Comparison of ENCODE assay signal across 9 cellular contexts in genomic region chr20:19977373-19977770, GRCh38. TPM values are rescaled to one million over a fixed set of nuclear protein-coding genes. Genes with fewer than 3 reads are reported as not detected.
DNase-seq lines count a peak whose midpoint lies in the region; ATAC-seq and TF ChIP-seq lines count a peak whose summit lies in the region.
"Had no signal": no experiment of that assay in that cellular context is flagged by ENCODE, and none has a peak within 500 bp of the region (broad histone marks: within the 10 kb centered on the region; RNA-seq: fewer than 3 reads in every experiment).

No MANE protein-coding gene starts in this region.

- DNase-seq in BE2C (no peak), fibroblast of peridontal ligament (ENCODE audit: extremely low read depth) (peak; percentile 24), SKM-1 (lab: John Stamatoyannopoulos, UW; ENCODE audit: unreplicated experiment) (no peak)
- no peak for DNase-seq in activated naive CD4-positive, alpha-beta T cell treated with anti-CD3 and anti-CD28 coated beads, Interleukin-2, amount 10 ng/mL, durations not matched to agents 7 days and 5 days

- no peak overlapping the region for H3K4me3 Mint-ChIP-seq in activated naive CD4-positive, alpha-beta T cell treated with anti-CD3 and anti-CD28 coated beads, Interleukin-2, amount 10 ng/mL, durations not matched to agents 7 days and 5 days
- H3K4me3 Mint-ChIP-seq: natural killer cell treated with Interleukin-12 subunit alpha and Interleukin-12 subunit beta and Interleukin-15 and Interleukin-18, amount 100 ng/mL, for 72 hours had no signal

- H3K4me3 ChIP-seq in BE2C (ENCODE audit: low read depth, low read length) (peak overlapping the region; percentile 70), rectal smooth muscle tissue (ENCODE audit: low read length) (peak overlapping the region; percentile 43)

- peaks cover 10% of the 10 kb centered on the region for H3K4me1 Mint-ChIP-seq in activated naive CD4-positive, alpha-beta T cell treated with anti-CD3 and anti-CD28 coated beads, Interleukin-2, amount 10 ng/mL, durations not matched to agents 7 days and 5 days

- H3K36me3 ChIP-seq in BE2C (no peaks in the 10 kb centered on the region), rectal smooth muscle tissue (ENCODE audit: control insufficient read depth, insufficient read depth, low read length) (peaks cover 2% of the 10 kb centered on the region)

- no peaks in the 10 kb centered on the region for H3K9me3 ChIP-seq in BE2C

- H3K27ac Mint-ChIP-seq in activated naive CD4-positive, alpha-beta T cell treated with anti-CD3 and anti-CD28 coated beads, Interleukin-2, amount 10 ng/mL, durations not matched to agents 7 days and 5 days, result no peak overlapping the region
- H3K27ac Mint-ChIP-seq: natural killer cell treated with Interleukin-12 subunit alpha and Interleukin-12 subunit beta and Interleukin-15 and Interleukin-18, amount 100 ng/mL, for 72 hours had no signal

- CTCF ChIA-PET in activated naive CD4-positive, alpha-beta T cell treated with anti-CD3 and anti-CD28 coated beads, Interleukin-2, amount 10 ng/mL, durations not matched to agents 7 days and 5 days (lab: Charles Lee), result interaction anchor here (0.6 to 0.9 kb wide), 2 partner anchors 26 to 192 kb away, joined by 3 read pairs; no protein-coding TSS in a partner anchor

- peaks cover 14% of the 10 kb centered on the region for H3K27me3 Mint-ChIP-seq in activated naive CD4-positive, alpha-beta T cell treated with anti-CD3 and anti-CD28 coated beads, Interleukin-2, amount 10 ng/mL, durations not matched to agents 7 days and 5 days

- H3K4me1 ChIP-seq in BE2C, result no peaks in the 10 kb centered on the region
- H3K4me1 ChIP-seq in rectal smooth muscle tissue (ENCODE audit: control insufficient read depth, insufficient read depth, low read length), result peaks cover 27% of the 10 kb centered on the region

- H3K36me3 Mint-ChIP-seq in activated naive CD4-positive, alpha-beta T cell treated with anti-CD3 and anti-CD28 coated beads, Interleukin-2, amount 10 ng/mL, durations not matched to agents 7 days and 5 days, result no peaks in the 10 kb centered on the region
- H3K36me3 Mint-ChIP-seq: natural killer cell treated with Interleukin-12 subunit alpha and Interleukin-12 subunit beta and Interleukin-15 and Interleukin-18, amount 100 ng/mL, for 72 hours had no signal

- H3K27me3 ChIP-seq in BE2C, result no peaks in the 10 kb centered on the region
- no peaks in the 10 kb centered on the region for H3K27me3 ChIP-seq in rectal smooth muscle tissue (ENCODE audit: control insufficient read depth, insufficient read depth, low read length)

- peak overlapping the region; percentile 80 for H3K27ac ChIP-seq in rectal smooth muscle tissue (ENCODE audit: low read depth, low read length)

- ATAC-seq in SK-N-SH treated with all-trans-retinoic acid at 6 μM for 48 hours, result peak; percentile 5; the same call in 2 of the 3 replicates
- ATAC-seq in GM19463 (IDR thresholded peaks at IDR 0.05; ENCODE audit: unreplicated experiment), result no peak
- no peak for ATAC-seq in HG03039 (IDR thresholded peaks at IDR 0.05; ENCODE audit: unreplicated experiment)
- ATAC-seq: natural killer cell treated with Interleukin-12 subunit alpha and Interleukin-12 subunit beta and Interleukin-15 and Interleukin-18, amount 100 ng/mL, for 72 hours had no signal

- H3K9ac ChIP-seq in rectal smooth muscle tissue (ENCODE audit: low read length), result no peak overlapping the region

- H3K9me3 Mint-ChIP-seq in activated naive CD4-positive, alpha-beta T cell treated with anti-CD3 and anti-CD28 coated beads, Interleukin-2, amount 10 ng/mL, durations not matched to agents 7 days and 5 days, result no peaks in the 10 kb centered on the region
- H3K9me3 Mint-ChIP-seq: natural killer cell treated with Interleukin-12 subunit alpha and Interleukin-12 subunit beta and Interleukin-15 and Interleukin-18, amount 100 ng/mL, for 72 hours had no signal

- TF ChIP-seq CTCF in BE2C (IDR thresholded peaks at IDR 0.05; ENCODE audit: low read depth, low read length), result no peak

TF ChIP-seq in SK-N-SH treated with all-trans-retinoic acid at 6 μM for 48 hours, 23 proteins besides CTCF, POLR2A, EP300 and RAD21:
- TF ChIP-seq ZNF8 (CRISPR knock-in tag; IDR thresholded peaks at IDR 0.05) (no peak), TSHZ2 (CRISPR knock-in tag; IDR thresholded peaks at IDR 0.05) (no peak), OSR1 (CRISPR knock-in tag; IDR thresholded peaks at IDR 0.05) (no peak), CSRNP3 (CRISPR knock-in tag; IDR thresholded peaks at IDR 0.05) (no peak), CSDC2 (CRISPR knock-in tag; IDR thresholded peaks at IDR 0.05) (no peak), ZNF70 (CRISPR knock-in tag; IDR thresholded peaks at IDR 0.05) (no peak), ZC3H10 (CRISPR knock-in tag; IDR thresholded peaks at IDR 0.05) (no peak), TOX (CRISPR knock-in tag; IDR thresholded peaks at IDR 0.05; ENCODE audit: borderline replicate concordance) (no peak), RARB (CRISPR knock-in tag; IDR thresholded peaks at IDR 0.05) (no peak), SNAI2 (CRISPR knock-in tag; IDR thresholded peaks at IDR 0.05) (no peak), CREB5 (CRISPR knock-in tag; IDR thresholded peaks at IDR 0.05; ENCODE audit: low read depth) (no peak)
TF ChIP-seq in SK-N-SH treated with all-trans-retinoic acid at 6 μM for 48 hours: peak in this region for 0.

RNA-seq across cellular contexts. Expression of gene NAA20, which starts 39.8 kb away (rescaled TPM):
- polyA plus RNA-seq in BE2C (2012; ENCODE audit: insufficient read depth, insufficient read length, low read depth), result 99.1 TPM
